ENCODE assay signal across 8 cellular contexts in genomic region chr17:39623356-39623950, GRCh38. TPM values are rescaled to one million over a fixed set of nuclear protein-coding genes. Genes with fewer than 3 reads are reported as not detected.
DNase-seq lines count a peak whose midpoint lies in the region; ATAC-seq lines count a peak whose summit lies in the region.

No MANE protein-coding gene starts in this region.

- intact Hi-C loops in left colon (cut with DNase I, micrococcal nuclease): loop anchor here in 1 of 2 donors (5.0 kb wide), 1 partner anchor 129 kb away; no protein-coding TSS in a partner anchor

- DNase-seq in GOT3 (lab: John Stamatoyannopoulos, UW): peak; percentile 16
- peak; percentile 84 for DNase-seq in NCI-H2227 (lab: John Stamatoyannopoulos, UW; ENCODE audit: unreplicated experiment)
- peak; percentile 93 for DNase-seq in activated CD4-positive, CD25-positive, alpha-beta regulatory T cell treated with anti-CD3 and anti-CD28 coated beads, Interleukin-2, amount 50 U/mL, for 72 hours
- DNase-seq in caudate nucleus (lab: John Stamatoyannopoulos, UW): peak in 60 of 61 donors; percentile 30 to 90 (median 74)
- peak; percentile 91 to 94 for DNase-seq in left colon
- peak; percentile 92 to 94 for DNase-seq in stimulated activated CD4-positive, alpha-beta T cell treated with anti-CD3 and anti-CD28 coated beads, Interleukin-2, amount 100 ng/mL, for 24 hours

- H3K4me3 ChIP-seq in BLaER1: no peak overlapping the region

- peak overlapping the region; percentile 52 for H3K4me2 ChIP-seq in BLaER1

- peaks cover 26% of the 10 kb centered on the region for H3K27me3 ChIP-seq in BLaER1

- no peaks in the 10 kb centered on the region for H4K20me1 ChIP-seq in BLaER1

- peak; percentile 52 for ATAC-seq in left colon
- no peak for ATAC-seq in GM21381 (IDR thresholded peaks at IDR 0.05; ENCODE audit: unreplicated experiment)

- H3K36me3 ChIP-seq in BLaER1: no peaks in the 10 kb centered on the region

- H3K9ac ChIP-seq in BLaER1: no peak overlapping the region

- no peaks in the 10 kb centered on the region for H3K9me3 ChIP-seq in BLaER1

- peaks cover 61% of the 10 kb centered on the region for H3K4me1 ChIP-seq in BLaER1

- no peak overlapping the region for H3K27ac ChIP-seq in BLaER1
- H3K27ac ChIP-seq in caudate nucleus (ENCODE audit: low read depth, low read length): peak overlapping the region; percentile 65

RNA-seq across cellular contexts. Expression of gene PPP1R1B, which starts 3.3 kb away (rescaled TPM):
- total RNA-seq in left colon: 100 to 1,000 TPM; 259 to 404 TPM

RNA-seq across cellular contexts. Expression of gene STARD3, which starts 13.5 kb away (rescaled TPM):
- 10 to 100 TPM; 37.2 to 44.3 TPM for total RNA-seq in left colon

RNA-seq across cellular contexts. Expression of gene NEUROD2, which starts 15.7 kb away (rescaled TPM):
- total RNA-seq in left colon: under 1 TPM in 1 of 2 donors, not detected in 1; 0.12 TPM

RNA-seq across cellular contexts. Expression of gene TCAP, which starts 41.7 kb away (rescaled TPM):
- under 1 TPM; 0.43 to 0.50 TPM for total RNA-seq in left colon

RNA-seq across cellular contexts. Expression of gene PNMT, which starts 44.8 kb away (rescaled TPM):
- total RNA-seq in left colon: 1 to 10 TPM in 1 of 2 donors, under 1 TPM in 1; 0.73 to 1.0 TPM

Comparison
In these comparisons a context has a peak if more than half of its experiments do, and no peak if none do; other contexts are left out.
1. DNase-seq: peak in every context shown above with its lines; median percentile 93 in activated CD4-positive, CD25-positive, alpha-beta regulatory T cell treated with anti-CD3 and anti-CD28 coated beads, Interleukin-2, amount 50 U/mL, for 72 hours; 93 in stimulated activated CD4-positive, alpha-beta T cell treated with anti-CD3 and anti-CD28 coated beads, Interleukin-2, amount 100 ng/mL, for 24 hours; 92 in left colon; 84 in NCI-H2227; 74 in caudate nucleus; 16 in GOT3.